19 cellular contexts compared by ENCODE assay signal in genomic region chr2:86031606-86032005, GRCh38.
DNase-seq lines count a peak whose midpoint lies in the region; ATAC-seq and TF ChIP-seq lines count a peak whose summit lies in the region.
"Had no signal": no experiment of that assay in that cellular context is flagged by ENCODE, and none has a peak within 500 bp of the region (broad histone marks: within the 10 kb centered on the region; RNA-seq: fewer than 3 reads in every experiment).

No MANE protein-coding gene starts in this region.

- H3K9me3 Mint-ChIP-seq in activated CD8-positive, alpha-beta memory T cell treated with anti-CD3 and anti-CD28 coated beads, Interleukin-2, amount 10 ng/mL, durations not matched to agents 7 days and 5 days (ENCODE audit: low read depth), result no peaks in the 10 kb centered on the region
- H3K9me3 Mint-ChIP-seq in activated T-helper 1 cell treated with anti-CD3 and anti-CD28 coated beads, Interleukin-12 subunit alpha, Interleukin-12 subunit beta, Interleukin-2, Interleukin-4 antibody, amounts not matched to agents 30 ng/mL and 10 ng/mL and 1 ng/mL, durations not matched to agents 14 hours and 24 hours and 36 hours, result no peaks in the 10 kb centered on the region
- no peaks in the 10 kb centered on the region for H3K9me3 Mint-ChIP-seq in neural crest cell
- H3K9me3 Mint-ChIP-seq in effector memory CD8-positive, alpha-beta T cell, result no peaks in the 10 kb centered on the region

- peak overlapping the region; percentile 29 for H3K27ac Mint-ChIP-seq in activated CD8-positive, alpha-beta memory T cell treated with anti-CD3 and anti-CD28 coated beads, Interleukin-2, amount 10 ng/mL, durations not matched to agents 7 days and 5 days
- peak overlapping the region; percentile 55 for H3K27ac Mint-ChIP-seq in activated T-helper 1 cell treated with anti-CD3 and anti-CD28 coated beads, Interleukin-12 subunit alpha, Interleukin-12 subunit beta, Interleukin-2, Interleukin-4 antibody, amounts not matched to agents 30 ng/mL and 10 ng/mL and 1 ng/mL, durations not matched to agents 14 hours and 24 hours and 36 hours
- peak overlapping the region; percentile 35 for H3K27ac Mint-ChIP-seq in neural crest cell (ENCODE audit: unreplicated experiment)
- no peak overlapping the region for H3K27ac Mint-ChIP-seq in effector memory CD8-positive, alpha-beta T cell

- no peaks in the 10 kb centered on the region for H3K27me3 ChIP-seq in thyroid gland

- H3K4me3 ChIP-seq in thyroid gland (replicated peaks in 1 of 3), result no peak overlapping the region
- H3K4me3 ChIP-seq: GM23248, K562 had no signal

- intact Hi-C loops in activated T-helper 1 cell treated with anti-CD3 and anti-CD28 coated beads, Interleukin-12 subunit alpha, Interleukin-12 subunit beta, Interleukin-2, Interleukin-4 antibody, amounts not matched to agents 30 ng/mL and 10 ng/mL and 1 ng/mL, durations not matched to agents 14 hours and 24 hours and 36 hours (cut with micrococcal nuclease), result no loop called here
- intact Hi-C loops in thyroid gland (cut with DNase I), result no loop called here

- TF ChIP-seq POLR2A in thyroid gland (IDR thresholded peaks at IDR 0.05), result no peak

- H3K4me3 Mint-ChIP-seq in activated CD8-positive, alpha-beta memory T cell treated with anti-CD3 and anti-CD28 coated beads, Interleukin-2, amount 10 ng/mL, durations not matched to agents 7 days and 5 days, result no peak overlapping the region
- no peak overlapping the region for H3K4me3 Mint-ChIP-seq in activated T-helper 1 cell treated with anti-CD3 and anti-CD28 coated beads, Interleukin-12 subunit alpha, Interleukin-12 subunit beta, Interleukin-2, Interleukin-4 antibody, amounts not matched to agents 30 ng/mL and 10 ng/mL and 1 ng/mL, durations not matched to agents 14 hours and 24 hours and 36 hours
- H3K4me3 Mint-ChIP-seq in neural crest cell, result no peak overlapping the region
- H3K4me3 Mint-ChIP-seq in effector memory CD8-positive, alpha-beta T cell, result no peak overlapping the region

- H3K36me3 Mint-ChIP-seq in activated CD8-positive, alpha-beta memory T cell treated with anti-CD3 and anti-CD28 coated beads, Interleukin-2, amount 10 ng/mL, durations not matched to agents 7 days and 5 days, result peaks cover 53% of the 10 kb centered on the region
- peaks cover 62% of the 10 kb centered on the region for H3K36me3 Mint-ChIP-seq in activated T-helper 1 cell treated with anti-CD3 and anti-CD28 coated beads, Interleukin-12 subunit alpha, Interleukin-12 subunit beta, Interleukin-2, Interleukin-4 antibody, amounts not matched to agents 30 ng/mL and 10 ng/mL and 1 ng/mL, durations not matched to agents 14 hours and 24 hours and 36 hours (ENCODE audit: low read depth)
- peaks cover 17% of the 10 kb centered on the region for H3K36me3 Mint-ChIP-seq in neural crest cell (ENCODE audit: low read depth)
- H3K36me3 Mint-ChIP-seq in effector memory CD8-positive, alpha-beta T cell (ENCODE audit: insufficient read depth), result peaks cover 54% of the 10 kb centered on the region

- H3K4me1 Mint-ChIP-seq in activated CD8-positive, alpha-beta memory T cell treated with anti-CD3 and anti-CD28 coated beads, Interleukin-2, amount 10 ng/mL, durations not matched to agents 7 days and 5 days, result peaks cover 28% of the 10 kb centered on the region
- peaks cover 29% of the 10 kb centered on the region for H3K4me1 Mint-ChIP-seq in activated T-helper 1 cell treated with anti-CD3 and anti-CD28 coated beads, Interleukin-12 subunit alpha, Interleukin-12 subunit beta, Interleukin-2, Interleukin-4 antibody, amounts not matched to agents 30 ng/mL and 10 ng/mL and 1 ng/mL, durations not matched to agents 14 hours and 24 hours and 36 hours (ENCODE audit: low read depth)
- H3K4me1 Mint-ChIP-seq in neural crest cell, result peaks cover 12% of the 10 kb centered on the region
- H3K4me1 Mint-ChIP-seq in effector memory CD8-positive, alpha-beta T cell (ENCODE audit: low read depth in 2 of 2), result peaks cover 20 to 22% of the 10 kb centered on the region in 2 donors

- peaks cover 38 to 64% of the 10 kb centered on the region in 2 donors for H3K4me1 ChIP-seq in thyroid gland

- H3K27me3 Mint-ChIP-seq in activated CD8-positive, alpha-beta memory T cell treated with anti-CD3 and anti-CD28 coated beads, Interleukin-2, amount 10 ng/mL, durations not matched to agents 7 days and 5 days, result no peaks in the 10 kb centered on the region
- H3K27me3 Mint-ChIP-seq in activated T-helper 1 cell treated with anti-CD3 and anti-CD28 coated beads, Interleukin-12 subunit alpha, Interleukin-12 subunit beta, Interleukin-2, Interleukin-4 antibody, amounts not matched to agents 30 ng/mL and 10 ng/mL and 1 ng/mL, durations not matched to agents 14 hours and 24 hours and 36 hours (ENCODE audit: insufficient read depth), result no peaks in the 10 kb centered on the region
- no peaks in the 10 kb centered on the region for H3K27me3 Mint-ChIP-seq in neural crest cell (ENCODE audit: low read depth)
- H3K27me3 Mint-ChIP-seq in effector memory CD8-positive, alpha-beta T cell, result no peaks in the 10 kb centered on the region

- WGBS in thyroid gland, 2 donors, result 94 to 100% methylated on average over 4 of the region's 4 CpGs

- H3K36me3 ChIP-seq in thyroid gland, result peaks cover 24 to 28% of the 10 kb centered on the region in 2 donors

- H3K27ac ChIP-seq in thyroid gland, result peak overlapping the region in 2 of 3 donors; percentile 54 to 91
- H3K27ac ChIP-seq: GM23248 had no signal

- CTCF ChIA-PET in activated CD8-positive, alpha-beta memory T cell treated with anti-CD3 and anti-CD28 coated beads, Interleukin-2, amount 10 ng/mL, durations not matched to agents 7 days and 5 days (lab: Charles Lee), result no interaction called here

- ATAC-seq in activated CD8-positive, alpha-beta memory T cell treated with anti-CD3 and anti-CD28 coated beads, Interleukin-2, amount 10 ng/mL, durations not matched to agents 7 days and 5 days, result no peak
- ATAC-seq in HG02678 (IDR thresholded peaks at IDR 0.05; ENCODE audit: unreplicated experiment), result no peak
- no peak for ATAC-seq in effector memory CD8-positive, alpha-beta T cell (replicated peaks)
- ATAC-seq: HCT116, K562 had no signal

- no peak for DNase-seq in activated CD8-positive, alpha-beta memory T cell treated with anti-CD3 and anti-CD28 coated beads, Interleukin-2, amount 10 ng/mL, durations not matched to agents 7 days and 5 days
- DNase-seq in activated CD8-positive, alpha-beta memory T cell treated with anti-CD3 and anti-CD28 coated beads, Interleukin-2, amount 50 U/mL, for 48 hours, result no peak
- DNase-seq in activated T-helper 1 cell treated with anti-CD3 and anti-CD28 coated beads, Interleukin-12 subunit alpha, Interleukin-12 subunit beta, Interleukin-2, Interleukin-4 antibody, amounts not matched to agents 30 ng/mL and 10 ng/mL and 1 ng/mL, durations not matched to agents 14 hours and 24 hours and 36 hours (ENCODE audit: low spot score), result no peak
- no peak for DNase-seq in neural crest cell (ENCODE audit: low read depth, low spot score)
- no peak for DNase-seq in thyroid gland
- no peak for DNase-seq in stimulated activated CD4-positive, alpha-beta T cell treated with anti-CD3 and anti-CD28 coated beads, Interleukin-2, amount 100 ng/mL, for 24 hours
- DNase-seq in effector memory CD8-positive, alpha-beta T cell, result no peak
- DNase-seq: DMS153, EL, GM23248, MV-4-11, NCI-H1417, NCI-H1930, NCI-H446, NCI-H69, SHP77 treated with DMSO at 0.1 percent for 48 hours had no signal

- H3K9me3 ChIP-seq in thyroid gland, result no peaks in the 10 kb centered on the region

- TF ChIP-seq CTCF in neural crest cell (conservative IDR thresholded peaks at IDR 0.05) (no peak), thyroid gland (IDR thresholded peaks at IDR 0.05) (no peak)

Comparison
In these comparisons a context has a peak if more than half of its experiments do, and no peak if none do; other contexts are left out.
1. H3K27ac Mint-ChIP-seq: peak in activated CD8-positive, alpha-beta memory T cell treated with anti-CD3 and anti-CD28 coated beads, Interleukin-2, amount 10 ng/mL, durations not matched to agents 7 days and 5 days (single experiment), activated T-helper 1 cell treated with anti-CD3 and anti-CD28 coated beads, Interleukin-12 subunit alpha, Interleukin-12 subunit beta, Interleukin-2, Interleukin-4 antibody, amounts not matched to agents 30 ng/mL and 10 ng/mL and 1 ng/mL, durations not matched to agents 14 hours and 24 hours and 36 hours (single experiment) and neural crest cell (single experiment); none in effector memory CD8-positive, alpha-beta T cell (0 of 2).